ENCODE assay signal across 37 cellular contexts in the genomic region with DNA sequence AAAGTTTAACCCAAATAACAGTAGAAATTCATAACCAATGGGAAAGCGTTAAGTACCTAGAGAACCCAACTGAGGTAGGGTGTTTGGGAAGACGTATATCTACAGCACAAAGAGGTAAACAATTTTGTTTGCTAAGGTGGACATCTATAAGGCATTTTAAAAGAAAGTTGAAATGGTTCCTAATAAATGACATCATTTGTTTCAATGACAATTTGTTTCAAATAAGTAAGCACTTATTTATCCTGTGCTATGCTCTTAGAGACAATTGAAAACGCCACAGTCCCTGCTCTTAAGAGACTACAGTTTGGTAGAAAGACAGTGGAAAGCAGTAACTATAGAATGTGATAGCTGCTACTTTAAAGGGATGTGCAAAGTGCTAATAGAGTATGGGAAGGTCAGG. TPM values are rescaled to one million over a fixed set of nuclear protein-coding genes. Genes with fewer than 3 reads are reported as not detected.
"Had no signal": no experiment of that assay in that cellular context is flagged by ENCODE, and none has a peak within 500 bp of the region (broad histone marks: within the 10 kb centered on the region; RNA-seq: fewer than 3 reads in every experiment).

No MANE protein-coding gene starts in this region.

- H3K27ac Mint-ChIP-seq: activated B cell treated with CpG ODN at 0.5 μM for 24 hours; activated CD4-positive, alpha-beta memory T cell treated with anti-CD3 and anti-CD28 coated beads for 36 hours; activated CD4-positive, alpha-beta T cell treated with anti-CD3 and anti-CD28 coated beads, Interleukin-2, amount 10 ng/mL, durations not matched to agents 24 days and 14 days; activated CD8-positive, alpha-beta T cell treated with anti-CD3 and anti-CD28 coated beads for 36 hours; activated naive CD4-positive, alpha-beta T cell treated with anti-CD3 and anti-CD28 coated beads for 36 hours; activated naive CD4-positive, alpha-beta T cell treated with anti-CD3 and anti-CD28 coated beads, Interleukin-2, amount 50 U/mL, for 72 hours; activated naive CD8-positive, alpha-beta T cell treated with anti-CD3 and anti-CD28 coated beads for 36 hours; activated T-cell treated with anti-CD3 and anti-CD28 coated beads, Interleukin-2, amount 50 U/mL, for 72 hours; activated T-helper 17 cell treated with anti-CD3 and anti-CD28 coated beads, Interleukin-2, amount 50 U/mL, for 72 hours; T-helper 1 cell treated with Interleukin-12 subunit alpha and Interleukin-12 subunit beta and Interleukin-4 antibody, amounts not matched to agents 30 μg/mL and 1 μg/mL, for 36 hours; T-helper 2 cell treated with Interferon-gamma antibody and Interleukin-4, amounts not matched to agents 5 μg/mL and 100 μg/mL, for 36 hours had no signal

- H3K36me3 Mint-ChIP-seq: activated CD4-positive, alpha-beta memory T cell treated with anti-CD3 and anti-CD28 coated beads for 36 hours had no signal

- DNase-seq: activated B cell treated with CpG ODN at 0.5 μM for 24 hours; activated CD4-positive, alpha-beta memory T cell treated with anti-CD3 and anti-CD28 coated beads for 36 hours; activated CD4-positive, alpha-beta T cell treated with anti-CD3 and anti-CD28 coated beads for 4 hours; activated CD4-positive, alpha-beta T cell treated with anti-CD3 and anti-CD28 coated beads, Interleukin-2, amount 10 ng/mL, durations not matched to agents 24 days and 14 days; activated CD4-positive, alpha-beta T cell treated with anti-CD3 and anti-CD28 coated beads, Interleukin-2, amount 50 U/mL, for 1 hour; activated CD4-positive, alpha-beta T cell treated with anti-CD3 and anti-CD28 coated beads, Interleukin-2, amount 50 U/mL, for 4 hours; activated CD4-positive, CD25-positive, alpha-beta regulatory T cell treated with anti-CD3 and anti-CD28 coated beads, Interleukin-2, amount 50 U/mL, for 72 hours; activated CD8-positive, alpha-beta memory T cell treated with anti-CD3 and anti-CD28 coated beads, Interleukin-2, amount 50 U/mL, for 4 hours; activated CD8-positive, alpha-beta T cell treated with anti-CD3 and anti-CD28 coated beads for 36 hours; activated effector memory CD4-positive, alpha-beta T cell treated with anti-CD3 and anti-CD28 coated beads, Interleukin-2, amount 50 U/mL, for 16 hours; activated gamma-delta T cell treated with Interleukin-2 at 50 U/mL for 16 hours; activated naive CD4-positive, alpha-beta T cell; activated naive CD4-positive, alpha-beta T cell treated with anti-CD3 and anti-CD28 coated beads for 36 hours; activated naive CD4-positive, alpha-beta T cell treated with anti-CD3 and anti-CD28 coated beads, Interleukin-2, amount 50 U/mL, for 16 hours; activated naive CD8-positive, alpha-beta T cell treated with anti-CD3 and anti-CD28 coated beads for 36 hours; activated T-cell treated with anti-CD3 and anti-CD28 coated beads for 4 hours; activated T-cell treated with anti-CD3 and anti-CD28 coated beads, Interleukin-2, amount 50 U/mL, for 1 hour; activated T-cell treated with anti-CD3 and anti-CD28 coated beads, Interleukin-2, amount 50 U/mL, for 4 hours; activated T-cell treated with anti-CD3 and anti-CD28 coated beads, Interleukin-2, amount 50 U/mL, for 72 hours; adrenal gland; amniotic stem cell; aorta; body of pancreas; brain microvascular endothelial cell; central memory CD4-positive, alpha-beta T cell; T-helper 1 cell; T-helper 2 cell; T-helper 9 cell had no signal

- H3K27ac ChIP-seq: adrenal gland, body of pancreas, brain microvascular endothelial cell, breast epithelium, VCaP had no signal

- H3K4me3 Mint-ChIP-seq: activated B cell treated with CpG ODN at 0.5 μM for 24 hours; activated CD4-positive, alpha-beta memory T cell treated with anti-CD3 and anti-CD28 coated beads for 36 hours; activated CD4-positive, alpha-beta T cell treated with anti-CD3 and anti-CD28 coated beads, Interleukin-2, amount 10 ng/mL, durations not matched to agents 24 days and 14 days; activated CD8-positive, alpha-beta T cell treated with anti-CD3 and anti-CD28 coated beads for 36 hours; activated naive CD4-positive, alpha-beta T cell treated with anti-CD3 and anti-CD28 coated beads for 36 hours; activated naive CD8-positive, alpha-beta T cell treated with anti-CD3 and anti-CD28 coated beads for 36 hours; activated T-cell treated with anti-CD3 and anti-CD28 coated beads, Interleukin-2, amount 50 U/mL, for 4 hours; activated T-cell treated with anti-CD3 and anti-CD28 coated beads, Interleukin-2, amount 50 U/mL, for 72 hours; activated T-helper 1 cell treated with anti-CD3 and anti-CD28 coated beads, Interleukin-12 subunit alpha, Interleukin-12 subunit beta, Interleukin-2, Interleukin-4 antibody, amounts not matched to agents 30 ng/mL and 10 ng/mL and 1 ng/mL, durations not matched to agents 14 hours and 24 hours and 36 hours; activated T-helper 17 cell treated with anti-CD3 and anti-CD28 coated beads, Interleukin-2, amount 50 U/mL, for 72 hours; T-helper 1 cell treated with Interleukin-12 subunit alpha and Interleukin-12 subunit beta and Interleukin-4 antibody, amounts not matched to agents 30 μg/mL and 1 μg/mL, for 36 hours; T-helper 2 cell treated with Interferon-gamma antibody and Interleukin-4, amounts not matched to agents 5 μg/mL and 100 μg/mL, for 36 hours had no signal

- H3K9me3 ChIP-seq: adrenal gland, body of pancreas, breast epithelium had no signal

- H3K27me3 Mint-ChIP-seq: activated B cell treated with CpG ODN at 0.5 μM for 24 hours; activated CD4-positive, alpha-beta T cell treated with anti-CD3 and anti-CD28 coated beads, Interleukin-2, amount 10 ng/mL, durations not matched to agents 24 days and 14 days; activated CD8-positive, alpha-beta T cell treated with anti-CD3 and anti-CD28 coated beads for 36 hours; activated T-helper 17 cell treated with anti-CD3 and anti-CD28 coated beads, Interleukin-2, amount 50 U/mL, for 72 hours had no signal

- H3K4me1 ChIP-seq: adrenal gland, body of pancreas, breast epithelium had no signal

- H3K4me3 ChIP-seq: adrenal gland, body of pancreas, breast epithelium had no signal

- H3K4me1 Mint-ChIP-seq: activated T-helper 17 cell treated with anti-CD3 and anti-CD28 coated beads, Interleukin-2, amount 50 U/mL, for 72 hours had no signal

- H3K36me3 ChIP-seq: adrenal gland, brain microvascular endothelial cell, breast epithelium had no signal

- H3K9me3 Mint-ChIP-seq: activated CD4-positive, alpha-beta memory T cell treated with anti-CD3 and anti-CD28 coated beads for 36 hours; activated CD8-positive, alpha-beta T cell treated with anti-CD3 and anti-CD28 coated beads for 36 hours; activated naive CD4-positive, alpha-beta T cell treated with anti-CD3 and anti-CD28 coated beads, Interleukin-2, amount 50 U/mL, for 72 hours; activated naive CD8-positive, alpha-beta T cell treated with anti-CD3 and anti-CD28 coated beads for 36 hours; activated T-cell treated with anti-CD3 and anti-CD28 coated beads, Interleukin-2, amount 50 U/mL, for 4 hours; activated T-cell treated with anti-CD3 and anti-CD28 coated beads, Interleukin-2, amount 50 U/mL, for 72 hours; activated T-helper 17 cell treated with anti-CD3 and anti-CD28 coated beads, Interleukin-2, amount 50 U/mL, for 72 hours had no signal

- ATAC-seq: activated CD8-positive, alpha-beta T cell treated with anti-CD3 and anti-CD28 coated beads for 36 hours; activated naive CD4-positive, alpha-beta T cell treated with anti-CD3 and anti-CD28 coated beads, Interleukin-2, amount 50 U/mL, for 72 hours; activated T-cell treated with anti-CD3 and anti-CD28 coated beads, Interleukin-2, amount 50 U/mL, for 4 hours; activated T-cell treated with anti-CD3 and anti-CD28 coated beads, Interleukin-2, amount 50 U/mL, for 72 hours; activated T-helper 17 cell treated with anti-CD3 and anti-CD28 coated beads, Interleukin-2, amount 50 U/mL, for 72 hours; body of pancreas had no signal

RNA-seq across cellular contexts. Expression of gene SMCO2, which starts 19.8 kb away (rescaled TPM):
- total RNA-seq: activated B cell treated with CpG ODN at 0.5 μM for 24 hours; activated CD8-positive, alpha-beta memory T cell treated with anti-CD3 and anti-CD28 coated beads for 36 hours; activated naive CD8-positive, alpha-beta T cell treated with anti-CD3 and anti-CD28 coated beads for 36 hours; activated T-cell treated with anti-CD3 and anti-CD28 coated beads, Interleukin-2, amount 50 U/mL, for 4 hours; body of pancreas; breast epithelium; cerebellum had no signal
